Comparison of ENCODE assay signal across 8 cellular contexts in genomic region chr6:30782425-30783014, GRCh38. TPM values are rescaled to one million over a fixed set of nuclear protein-coding genes. Genes with fewer than 3 reads are reported as not detected.
A peak's percentile ranks its signal among the peaks of the same experiment; 100 is the strongest.
DNase-seq lines count a peak whose midpoint lies in the region; ATAC-seq and TF ChIP-seq lines count a peak whose summit lies in the region.

No MANE protein-coding gene starts in this region.

- H3K36me3 ChIP-seq in smooth muscle cell (ENCODE audit: low read depth) = no peaks in the 10 kb centered on the region

- no peak overlapping the region for H2AFZ ChIP-seq in smooth muscle cell (ENCODE audit: low read depth)

- H3K27ac ChIP-seq in smooth muscle cell (ENCODE audit: low read depth) = peak overlapping the region; percentile 100

- H3K27me3 ChIP-seq in smooth muscle cell (ENCODE audit: low read depth) = no peaks in the 10 kb centered on the region

- peak overlapping the region; percentile 70 for H3K4me2 ChIP-seq in smooth muscle cell

- peaks cover 37% of the 10 kb centered on the region for H3F3A ChIP-seq in smooth muscle cell (ENCODE audit: low read depth)

- H3K79me2 ChIP-seq in smooth muscle cell (ENCODE audit: low read depth) = no peaks in the 10 kb centered on the region

- ATAC-seq in SK-N-SH treated with all-trans-retinoic acid at 6 μM for 48 hours = peak; percentile 15
- no peak for ATAC-seq in GM18520 (IDR thresholded peaks at IDR 0.05; ENCODE audit: unreplicated experiment)

- no peak overlapping the region for H3K4me3 ChIP-seq in fibroblast of the aortic adventitia (ENCODE audit: low read depth, low read length)
- H3K4me3 ChIP-seq in smooth muscle cell = no peak overlapping the region

- no peak for TF ChIP-seq CTCF in fibroblast of the aortic adventitia (IDR thresholded peaks at IDR 0.05; ENCODE audit: insufficient read depth, low read length)
- no peak for TF ChIP-seq CTCF in smooth muscle cell (IDR thresholded peaks at IDR 0.05; ENCODE audit: borderline replicate concordance, insufficient read depth, poor library complexity, severe bottlenecking)

- H3K9me3 ChIP-seq in smooth muscle cell (replicated peaks; ENCODE audit: low read depth) = no peaks in the 10 kb centered on the region

- H3K4me1 ChIP-seq in smooth muscle cell (ENCODE audit: low read depth) = peaks cover 26% of the 10 kb centered on the region

- no peaks in the 10 kb centered on the region for H4K20me1 ChIP-seq in smooth muscle cell (ENCODE audit: low read depth)

- peak; percentile 52 for DNase-seq in GM04503 (ENCODE audit: low read depth)
- DNase-seq in fibroblast of the aortic adventitia (ENCODE audit: low read depth) = peak; percentile 71
- DNase-seq in smooth muscle cell (lab: John Stamatoyannopoulos, UW; ENCODE audit: unreplicated experiment) = no peak
- DNase-seq in activated gamma-delta T cell (lab: John Stamatoyannopoulos, UW) = no peak
- no peak for DNase-seq in hippocampal formation (lab: John Stamatoyannopoulos, UW)
- DNase-seq in stimulated activated CD4-positive, alpha-beta T cell treated with anti-CD3 and anti-CD28 coated beads, Interleukin-12 subunit alpha, Interleukin-12 subunit beta, amount 100 ng/mL, for 4 hours = no peak

- peak overlapping the region; percentile 96 for H3K9ac ChIP-seq in smooth muscle cell (ENCODE audit: low read depth)

TF ChIP-seq in SK-N-SH treated with all-trans-retinoic acid at 6 μM for 48 hours, 23 proteins besides CTCF, POLR2A, EP300 and RAD21:
- TF ChIP-seq, protein P1, sequence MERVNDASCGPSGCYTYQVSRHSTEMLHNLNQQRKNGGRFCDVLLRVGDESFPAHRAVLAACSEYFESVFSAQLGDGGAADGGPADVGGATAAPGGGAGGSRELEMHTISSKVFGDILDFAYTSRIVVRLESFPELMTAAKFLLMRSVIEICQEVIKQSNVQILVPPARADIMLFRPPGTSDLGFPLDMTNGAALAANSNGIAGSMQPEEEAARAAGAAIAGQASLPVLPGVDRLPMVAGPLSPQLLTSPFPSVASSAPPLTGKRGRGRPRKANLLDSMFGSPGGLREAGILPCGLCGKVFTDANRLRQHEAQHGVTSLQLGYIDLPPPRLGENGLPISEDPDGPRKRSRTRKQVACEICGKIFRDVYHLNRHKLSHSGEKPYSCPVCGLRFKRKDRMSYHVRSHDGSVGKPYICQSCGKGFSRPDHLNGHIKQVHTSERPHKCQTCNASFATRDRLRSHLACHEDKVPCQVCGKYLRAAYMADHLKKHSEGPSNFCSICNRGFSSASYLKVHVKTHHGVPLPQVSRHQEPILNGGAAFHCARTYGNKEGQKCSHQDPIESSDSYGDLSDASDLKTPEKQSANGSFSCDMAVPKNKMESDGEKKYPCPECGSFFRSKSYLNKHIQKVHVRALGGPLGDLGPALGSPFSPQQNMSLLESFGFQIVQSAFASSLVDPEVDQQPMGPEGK (CRISPR knock-in tag; IDR thresholded peaks at IDR 0.05; ENCODE audit: borderline replicate concordance) = no peak
- no peak for TF ChIP-seq OSR1 (CRISPR knock-in tag; IDR thresholded peaks at IDR 0.05)
- TF ChIP-seq, protein P2, sequence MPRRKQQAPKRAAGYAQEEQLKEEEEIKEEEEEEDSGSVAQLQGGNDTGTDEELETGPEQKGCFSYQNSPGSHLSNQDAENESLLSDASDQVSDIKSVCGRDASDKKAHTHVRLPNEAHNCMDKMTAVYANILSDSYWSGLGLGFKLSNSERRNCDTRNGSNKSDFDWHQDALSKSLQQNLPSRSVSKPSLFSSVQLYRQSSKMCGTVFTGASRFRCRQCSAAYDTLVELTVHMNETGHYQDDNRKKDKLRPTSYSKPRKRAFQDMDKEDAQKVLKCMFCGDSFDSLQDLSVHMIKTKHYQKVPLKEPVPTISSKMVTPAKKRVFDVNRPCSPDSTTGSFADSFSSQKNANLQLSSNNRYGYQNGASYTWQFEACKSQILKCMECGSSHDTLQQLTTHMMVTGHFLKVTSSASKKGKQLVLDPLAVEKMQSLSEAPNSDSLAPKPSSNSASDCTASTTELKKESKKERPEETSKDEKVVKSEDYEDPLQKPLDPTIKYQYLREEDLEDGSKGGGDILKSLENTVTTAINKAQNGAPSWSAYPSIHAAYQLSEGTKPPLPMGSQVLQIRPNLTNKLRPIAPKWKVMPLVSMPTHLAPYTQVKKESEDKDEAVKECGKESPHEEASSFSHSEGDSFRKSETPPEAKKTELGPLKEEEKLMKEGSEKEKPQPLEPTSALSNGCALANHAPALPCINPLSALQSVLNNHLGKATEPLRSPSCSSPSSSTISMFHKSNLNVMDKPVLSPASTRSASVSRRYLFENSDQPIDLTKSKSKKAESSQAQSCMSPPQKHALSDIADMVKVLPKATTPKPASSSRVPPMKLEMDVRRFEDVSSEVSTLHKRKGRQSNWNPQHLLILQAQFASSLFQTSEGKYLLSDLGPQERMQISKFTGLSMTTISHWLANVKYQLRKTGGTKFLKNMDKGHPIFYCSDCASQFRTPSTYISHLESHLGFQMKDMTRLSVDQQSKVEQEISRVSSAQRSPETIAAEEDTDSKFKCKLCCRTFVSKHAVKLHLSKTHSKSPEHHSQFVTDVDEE (CRISPR knock-in tag; IDR thresholded peaks at IDR 0.05) = no peak
- 0 out of 2 replicates have a peak, but pooled peaks have one; percentile 25 for TF ChIP-seq SNAI2 (CRISPR knock-in tag; IDR thresholded peaks at IDR 0.05)
- TF ChIP-seq ARNTL (CRISPR knock-in tag; IDR thresholded peaks at IDR 0.05; ENCODE audit: borderline replicate concordance, low read depth) = no peak
- no peak for TF ChIP-seq CSDC2 (CRISPR knock-in tag; IDR thresholded peaks at IDR 0.05)
- no peak for TF ChIP-seq GLIS3 (CRISPR knock-in tag; IDR thresholded peaks at IDR 0.05)

RNA-seq across cellular contexts. Expression of gene IER3, which starts 38.2 kb away (rescaled TPM):
- total RNA-seq in fibroblast of the aortic adventitia (ENCODE audit: low replicate concordance) (23.8 and 26.7 TPM in 2 replicates), smooth muscle cell (732 and 736 TPM in 2 replicates)
- polyA plus RNA-seq in smooth muscle cell = 708 and 811 TPM in 2 replicates

RNA-seq across cellular contexts. Expression of gene FLOT1, which starts 40.0 kb away (rescaled TPM):
- total RNA-seq in fibroblast of the aortic adventitia (ENCODE audit: low replicate concordance) = 77.8 and 109 TPM in 2 replicates
- total RNA-seq in smooth muscle cell = 79.8 and 87.6 TPM in 2 replicates
- polyA plus RNA-seq in smooth muscle cell = 117 and 146 TPM in 2 replicates

Comparison
In these comparisons a context has a peak if more than half of its experiments do, and no peak if none do; other contexts are left out.
1. DNase-seq: peak in GM04503 (single experiment) and fibroblast of the aortic adventitia (single experiment); none in smooth muscle cell (single experiment), activated gamma-delta T cell (single experiment), hippocampal formation (0 of 2) and stimulated activated CD4-positive, alpha-beta T cell treated with anti-CD3 and anti-CD28 coated beads, Interleukin-12 subunit alpha, Interleukin-12 subunit beta, amount 100 ng/mL, for 4 hours (single experiment).
2. RNA of gene IER3, which starts 38.2 kb away (total RNA-seq): 732 to 736 TPM in smooth muscle cell; 23.8 to 26.7 TPM in fibroblast of the aortic adventitia; every median in the first group is over 10 times any median in the second.